12 cellular contexts compared by ENCODE assay signal in the genomic region with DNA sequence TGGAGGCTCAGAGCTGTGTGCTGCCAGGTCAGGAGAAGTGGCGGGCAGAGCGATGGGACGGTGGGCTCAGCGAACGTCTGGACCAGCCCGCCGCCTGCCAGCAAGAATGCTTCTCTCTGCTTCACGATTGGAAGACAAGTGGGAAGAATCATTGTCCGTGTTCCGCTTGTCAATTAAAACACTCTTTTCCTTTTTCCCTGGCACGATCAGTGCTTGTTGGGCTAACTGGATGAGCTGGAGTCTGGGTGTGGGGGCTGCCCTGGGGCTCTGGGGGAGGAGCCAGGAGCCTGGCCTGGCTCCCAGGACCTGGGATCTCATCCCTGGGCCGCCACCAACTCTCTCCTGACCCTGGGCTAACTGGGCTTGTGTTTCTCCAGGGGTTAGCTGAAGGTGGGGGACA. TPM values are rescaled to one million over a fixed set of nuclear protein-coding genes. Genes with fewer than 3 reads are reported as not detected.
A peak's percentile ranks its signal among the peaks of the same experiment; 100 is the strongest.
DNase-seq lines count a peak whose midpoint lies in the region; TF ChIP-seq lines count a peak whose summit lies in the region.
"Had no signal": no experiment of that assay in that cellular context is flagged by ENCODE, and none has a peak within 500 bp of the region (broad histone marks: within the 10 kb centered on the region; RNA-seq: fewer than 3 reads in every experiment).

No MANE protein-coding gene starts in this region.

- H3K9me3 ChIP-seq in Peyer's patch = peaks cover 0 to 4% (median 0%) of the 10 kb centered on the region in 4 donors
- H3K9me3 ChIP-seq: body of pancreas had no signal

- H3K27me3 ChIP-seq in Peyer's patch = no peaks in the 10 kb centered on the region

- no peaks in the 10 kb centered on the region for H3K9me3 Mint-ChIP-seq in progenitor cell of endocrine pancreas (ENCODE audit: low read depth)
- H3K9me3 Mint-ChIP-seq: activated B cell treated with CpG ODN at 0.5 μM for 24 hours had no signal

- peak; percentile 64 for DNase-seq in AG20443 (ENCODE audit: low spot score)
- DNase-seq in Peyer's patch = no peak
- peak; percentile 65 for DNase-seq in fibroblast of mammary gland (ENCODE audit: low read depth)
- DNase-seq in progenitor cell of endocrine pancreas (ENCODE audit: low spot score, unreplicated experiment) = no peak
- no peak for DNase-seq in stimulated activated CD4-positive, alpha-beta T cell treated with anti-CD3 and anti-CD28 coated beads, Interleukin-4, amount 100 ng/mL, for 24 hours
- DNase-seq in NCI-H2029 (lab: John Stamatoyannopoulos, UW) = no peak
- no peak for DNase-seq in NCI-H1092 (lab: John Stamatoyannopoulos, UW)
- no peak for DNase-seq in COLO829 (ENCODE audit: low spot score)
- DNase-seq: activated B cell treated with CpG ODN at 0.5 μM for 24 hours, DND-41, NCI-H446 had no signal

- no peaks in the 10 kb centered on the region for H3K36me3 ChIP-seq in Peyer's patch

- H3K27me3 Mint-ChIP-seq in progenitor cell of endocrine pancreas = peaks cover 48% of the 10 kb centered on the region

- peak overlapping the region; percentile 68 for H3K4me3 Mint-ChIP-seq in progenitor cell of endocrine pancreas (ENCODE audit: low read depth)
- H3K4me3 Mint-ChIP-seq: activated B cell treated with CpG ODN at 0.5 μM for 24 hours had no signal

- H3K4me1 Mint-ChIP-seq in progenitor cell of endocrine pancreas (ENCODE audit: low read depth) = peaks cover 8% of the 10 kb centered on the region
- H3K4me1 Mint-ChIP-seq: activated B cell treated with CpG ODN at 0.5 μM for 24 hours had no signal

- TF ChIP-seq POLR2A in Peyer's patch (IDR thresholded peaks at IDR 0.05) = no peak

- no peak for TF ChIP-seq CTCF in Peyer's patch (IDR thresholded peaks at IDR 0.05)
- no peak for TF ChIP-seq CTCF in fibroblast of mammary gland (conservative IDR thresholded peaks at IDR 0.05; ENCODE audit: control insufficient read depth, insufficient read depth, low read depth, low read length)
- TF ChIP-seq CTCF in progenitor cell of endocrine pancreas (IDR thresholded peaks at IDR 0.05; ENCODE audit: unreplicated experiment) = no peak

- H3K27ac ChIP-seq in Peyer's patch = peak overlapping the region; percentile 73 to 98 (median 82)

- H3K4me3 ChIP-seq in Peyer's patch (peak overlapping the region; percentile 25 to 65 (median 40)), fibroblast of mammary gland (ENCODE audit: control insufficient read depth, low read depth, low read length) (peak overlapping the region; percentile 80)
- H3K4me3 ChIP-seq: body of pancreas had no signal

- no peak overlapping the region for H3K27ac Mint-ChIP-seq in progenitor cell of endocrine pancreas
- H3K27ac Mint-ChIP-seq: activated B cell treated with CpG ODN at 0.5 μM for 24 hours had no signal

- H3K4me1 ChIP-seq in Peyer's patch = peaks cover 0 to 28% (median 0%) of the 10 kb centered on the region in 4 donors

- H3K36me3 Mint-ChIP-seq in progenitor cell of endocrine pancreas (ENCODE audit: insufficient read depth) = no peaks in the 10 kb centered on the region

RNA-seq across cellular contexts. Expression of a gene that starts 1.7 kb away (rescaled TPM):
- total RNA-seq in Peyer's patch (10 to 100 TPM in 2 of 4 donors, 1 to 10 TPM in 2; 4.9 to 97.4 (median 11.9) TPM), progenitor cell of endocrine pancreas (19.8 and 21.5 TPM in 2 replicates)

Comparison
In these comparisons a context has a peak if more than half of its experiments do, and no peak if none do; other contexts are left out.
1. DNase-seq: peak in AG20443 (single experiment) and fibroblast of mammary gland (single experiment); none in Peyer's patch (0 of 3), progenitor cell of endocrine pancreas (single experiment), stimulated activated CD4-positive, alpha-beta T cell treated with anti-CD3 and anti-CD28 coated beads, Interleukin-4, amount 100 ng/mL, for 24 hours (single experiment), NCI-H2029 (single experiment), NCI-H1092 (single experiment) and COLO829 (single experiment).